In the genomic region with DNA sequence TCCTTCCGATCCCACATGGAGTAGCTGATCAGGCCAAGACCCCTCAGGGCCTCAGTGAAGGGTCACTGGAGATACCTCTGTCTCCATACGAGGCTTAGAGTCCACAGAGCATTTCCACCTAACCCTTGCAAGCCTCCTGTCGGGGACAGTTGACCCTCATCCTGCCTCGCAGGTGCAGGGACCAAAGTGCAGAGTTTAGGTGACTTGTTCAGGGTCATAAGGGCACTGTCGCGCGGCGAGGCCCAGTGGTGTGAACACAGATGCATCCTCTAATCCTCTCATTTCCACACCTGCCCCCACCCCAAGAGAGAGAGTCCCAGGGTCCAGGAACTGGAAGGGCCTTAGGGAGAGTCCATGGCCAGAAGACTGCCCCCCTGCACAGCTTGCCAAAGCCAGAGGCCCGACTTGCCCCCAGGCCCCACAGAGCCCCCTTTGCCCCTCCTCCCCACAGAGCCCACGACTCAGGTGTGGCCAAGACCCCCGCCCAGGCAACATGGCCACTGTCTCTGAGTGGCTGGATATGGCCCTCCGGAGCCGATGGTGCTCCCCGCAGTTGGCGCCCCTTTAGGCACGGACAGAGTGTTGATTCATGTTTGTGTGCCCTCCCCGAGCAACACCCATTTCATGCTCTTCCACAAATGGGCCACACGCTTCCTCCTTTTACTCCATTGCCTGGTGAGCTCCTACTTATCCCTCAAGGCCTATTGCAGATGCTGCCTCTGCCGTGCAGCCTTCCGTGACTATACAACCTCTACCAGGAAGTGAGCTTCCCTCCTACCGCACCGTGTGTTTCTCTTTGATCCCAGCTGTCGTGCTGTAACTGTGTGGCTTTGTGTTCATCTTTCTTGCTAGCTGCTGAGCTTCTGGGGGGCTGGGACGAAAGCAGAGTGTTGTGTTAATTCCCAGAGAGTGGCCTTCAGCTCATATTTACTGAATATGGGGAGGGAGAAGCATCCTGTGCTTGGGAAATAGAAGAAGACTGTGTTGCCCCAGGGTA, we compare ENCODE assay signal across 10 cellular contexts. TPM values are rescaled to one million over a fixed set of nuclear protein-coding genes. Genes with fewer than 3 reads are reported as not detected.
DNase-seq lines count a peak whose midpoint lies in the region; ATAC-seq, FAIRE-seq and TF ChIP-seq lines count a peak whose summit lies in the region.
"Had no signal": no experiment of that assay in that cellular context is flagged by ENCODE, and none has a peak within 500 bp of the region (broad histone marks: within the 10 kb centered on the region; RNA-seq: fewer than 3 reads in every experiment).

No MANE protein-coding gene starts in this region.

- H3K4me1 Mint-ChIP-seq in CD14-positive monocyte, result peaks cover 77% of the 10 kb centered on the region
- H3K4me1 Mint-ChIP-seq in T-helper 1 cell treated with Interleukin-12 subunit alpha and Interleukin-12 subunit beta and Interleukin-4 antibody, amounts not matched to agents 30 μg/mL and 1 μg/mL, for 36 hours (ENCODE audit: low read depth), result peaks cover 52% of the 10 kb centered on the region

- peaks cover 30% of the 10 kb centered on the region for H3K27me3 ChIP-seq in lower lobe of right lung (ENCODE audit: low read depth)

- H3K36me3 ChIP-seq in lower lobe of right lung, result no peaks in the 10 kb centered on the region

- peak overlapping the region; percentile 42 for H3K4me3 ChIP-seq in lower lobe of right lung

- no peak overlapping the region for H3K27ac ChIP-seq in lower lobe of right lung

- intact Hi-C loops in CD14-positive monocyte (cut with micrococcal nuclease), result loop anchor here in 1 of 2 donors (2.0 to 5.0 kb wide), 2 partner anchors 14 to 1197 kb away; no protein-coding TSS in a partner anchor
- intact Hi-C loops in lower lobe of right lung (cut with DNase I), result no loop called here

- peaks cover 18% of the 10 kb centered on the region for H3K4me1 ChIP-seq in lower lobe of right lung

- peak overlapping the region; percentile 83 to 91 for H3K4me3 Mint-ChIP-seq in CD14-positive monocyte
- H3K4me3 Mint-ChIP-seq in T-helper 1 cell treated with Interleukin-12 subunit alpha and Interleukin-12 subunit beta and Interleukin-4 antibody, amounts not matched to agents 30 μg/mL and 1 μg/mL, for 36 hours, result peak overlapping the region; percentile 88

- peaks cover 32 to 47% of the 10 kb centered on the region in 2 donors for H3K36me3 Mint-ChIP-seq in CD14-positive monocyte
- H3K36me3 Mint-ChIP-seq in T-helper 1 cell treated with Interleukin-12 subunit alpha and Interleukin-12 subunit beta and Interleukin-4 antibody, amounts not matched to agents 30 μg/mL and 1 μg/mL, for 36 hours (ENCODE audit: low read depth), result peaks cover 30% of the 10 kb centered on the region

- DNase-seq in CD14-positive monocyte (ENCODE audit: low spot score), result no peak
- DNase-seq in GM18507 (ENCODE audit: extremely low spot score, insufficient read length, low read depth), result no peak
- DNase-seq in lower lobe of right lung, result no peak
- no peak for DNase-seq in effector CD8-positive, alpha-beta T cell (lab: John Stamatoyannopoulos, UW)
- DNase-seq in COR-L47 (lab: John Stamatoyannopoulos, UW), result no peak
- no peak for DNase-seq in retina
- DNase-seq in COLO668 (lab: John Stamatoyannopoulos, UW; ENCODE audit: unreplicated experiment), result no peak
- DNase-seq: NCI-H1048 had no signal

- no peak for ATAC-seq in lower lobe of right lung

- FAIRE-seq in GM18507 (lab: Jason Lieb, UNC), result peak; percentile 67

- H3K27ac Mint-ChIP-seq in CD14-positive monocyte, result peak overlapping the region; percentile 91 to 99 (median 98)
- H3K27ac Mint-ChIP-seq in T-helper 1 cell treated with Interleukin-12 subunit alpha and Interleukin-12 subunit beta and Interleukin-4 antibody, amounts not matched to agents 30 μg/mL and 1 μg/mL, for 36 hours, result peak overlapping the region; percentile 87

- H3K9me3 ChIP-seq in lower lobe of right lung, result no peaks in the 10 kb centered on the region
- H3K9me3 ChIP-seq: left lung had no signal

- peaks cover 0 to 12% (median 7%) of the 10 kb centered on the region in 3 donors for H3K27me3 Mint-ChIP-seq in CD14-positive monocyte (ENCODE audit: low read depth in 3 of 3)
- H3K27me3 Mint-ChIP-seq in T-helper 1 cell treated with Interleukin-12 subunit alpha and Interleukin-12 subunit beta and Interleukin-4 antibody, amounts not matched to agents 30 μg/mL and 1 μg/mL, for 36 hours (ENCODE audit: low read depth), result peaks cover 13% of the 10 kb centered on the region

- no peak for TF ChIP-seq CTCF in CD14-positive monocyte (IDR thresholded peaks at IDR 0.05)
- no peak for TF ChIP-seq CTCF in lower lobe of right lung (IDR thresholded peaks at IDR 0.05)

- H3K9me3 Mint-ChIP-seq in CD14-positive monocyte, result peaks cover 0 to 14% (median 0%) of the 10 kb centered on the region in 7 donors
- H3K9me3 Mint-ChIP-seq in T-helper 1 cell treated with Interleukin-12 subunit alpha and Interleukin-12 subunit beta and Interleukin-4 antibody, amounts not matched to agents 30 μg/mL and 1 μg/mL, for 36 hours, result no peaks in the 10 kb centered on the region

RNA-seq across cellular contexts. Expression of gene TRPM2, which starts 1.7 kb away (rescaled TPM):
- polyA plus RNA-seq in CD14-positive monocyte, result 10 to 100 TPM in 1 of 2 donors, 1 to 10 TPM in 1; 7.6 to 12.2 TPM
- 17.9 TPM for total RNA-seq in lower lobe of right lung

RNA-seq across cellular contexts. Expression of gene CFAP410, which starts 15.9 kb away (rescaled TPM):
- polyA plus RNA-seq in CD14-positive monocyte, result 10 to 100 TPM; 14.8 to 17.3 TPM
- 20.3 TPM for total RNA-seq in lower lobe of right lung

RNA-seq across cellular contexts. Expression of gene PFKL, which starts 55.2 kb away (rescaled TPM):
- polyA plus RNA-seq in CD14-positive monocyte, result 100 to 1,000 TPM; 105 to 113 TPM
- total RNA-seq in lower lobe of right lung, result 106 TPM
